ENCODE assay signal across 15 cellular contexts in the genomic region with DNA sequence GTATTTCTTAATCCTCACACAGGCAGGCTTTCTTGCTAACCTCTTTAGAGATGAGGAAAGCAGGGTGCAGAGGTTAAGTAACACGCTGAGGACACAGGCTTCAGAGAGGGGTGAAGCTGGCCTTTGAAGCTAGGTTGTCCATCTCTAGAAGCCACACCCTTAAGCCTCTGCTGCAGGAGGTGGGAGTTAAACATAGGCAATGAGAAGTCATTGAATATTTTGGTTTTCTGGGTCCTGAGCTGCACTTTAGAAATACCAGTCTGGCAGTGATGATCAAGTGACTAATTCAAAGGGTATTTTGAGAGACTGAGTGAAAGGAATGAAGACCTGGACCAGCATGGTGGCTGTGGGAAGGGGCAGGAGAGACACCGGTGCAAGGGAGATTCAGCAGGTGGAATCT. TPM values are rescaled to one million over a fixed set of nuclear protein-coding genes. Genes with fewer than 3 reads are reported as not detected.
DNase-seq lines count a peak whose midpoint lies in the region; ATAC-seq and TF ChIP-seq lines count a peak whose summit lies in the region.
"Had no signal": no experiment of that assay in that cellular context is flagged by ENCODE, and none has a peak within 500 bp of the region (broad histone marks: within the 10 kb centered on the region; RNA-seq: fewer than 3 reads in every experiment).

No MANE protein-coding gene starts in this region.

- ATAC-seq in HG03045 (IDR thresholded peaks at IDR 0.05; ENCODE audit: unreplicated experiment), result no peak
- ATAC-seq in HG03378 (IDR thresholded peaks at IDR 0.05; ENCODE audit: unreplicated experiment), result no peak
- ATAC-seq: CD8-positive, alpha-beta T cell; stimulated activated naive B cell treated with anti-CD40 and anti-IgM and Interleukin-4, amounts not matched to agents 10 μg/mL and 1 μg/mL and 100 μg/mL, for 72 hours had no signal

- H3K9me3 ChIP-seq in suprapubic skin, result no peaks in the 10 kb centered on the region
- no peaks in the 10 kb centered on the region for H3K9me3 ChIP-seq in ovary

- peaks cover 4% of the 10 kb centered on the region; the same call in 1 of the 2 replicates for H3K36me3 Mint-ChIP-seq in HFFc6 (ENCODE audit: low read depth)
- H3K36me3 Mint-ChIP-seq: activated naive CD8-positive, alpha-beta T cell; CD8-positive, alpha-beta T cell; stimulated activated naive B cell treated with anti-CD40 and anti-IgM and Interleukin-4, amounts not matched to agents 10 μg/mL and 1 μg/mL and 100 μg/mL, for 72 hours had no signal

- H3K27me3 ChIP-seq in suprapubic skin (no peaks in the 10 kb centered on the region), ovary (no peaks in the 10 kb centered on the region)

- H3K27ac ChIP-seq in suprapubic skin (peak overlapping the region; percentile 57), ovary (no peak overlapping the region)
- H3K27ac ChIP-seq: SK-N-MC, VCaP had no signal

- intact Hi-C loops in ovary (cut with DNase I), result no loop called here

- H3K4me1 ChIP-seq in suprapubic skin, result peaks cover 40% of the 10 kb centered on the region
- no peaks in the 10 kb centered on the region for H3K4me1 ChIP-seq in ovary (ENCODE audit: insufficient read depth)

- H3K9me3 Mint-ChIP-seq in HFFc6, result no peaks in the 10 kb centered on the region
- H3K9me3 Mint-ChIP-seq: CD8-positive, alpha-beta T cell; stimulated activated naive B cell treated with anti-CD40 and anti-IgM and Interleukin-4, amounts not matched to agents 10 μg/mL and 1 μg/mL and 100 μg/mL, for 72 hours had no signal

- TF ChIP-seq EP300 in suprapubic skin (IDR thresholded peaks at IDR 0.05) (no peak), ovary (IDR thresholded peaks at IDR 0.05) (no peak)

- H3K27ac Mint-ChIP-seq in HFFc6, result peak overlapping the region; percentile 83
- H3K27ac Mint-ChIP-seq: activated naive CD8-positive, alpha-beta T cell; CD8-positive, alpha-beta T cell; stimulated activated naive B cell treated with anti-CD40 and anti-IgM and Interleukin-4, amounts not matched to agents 10 μg/mL and 1 μg/mL and 100 μg/mL, for 72 hours had no signal

- H3K4me3 ChIP-seq in foreskin fibroblast (ENCODE audit: low read depth in 1 of 2, low read length in 2 of 2) (no peak overlapping the region), suprapubic skin (no peak overlapping the region), ovary (no peak overlapping the region)
- H3K4me3 ChIP-seq: SK-N-MC had no signal

- TF ChIP-seq POLR2A in suprapubic skin (IDR thresholded peaks at IDR 0.05) (no peak), ovary (IDR thresholded peaks at IDR 0.05) (no peak)

- TF ChIP-seq CTCF in HFFc6 (IDR thresholded peaks at IDR 0.05) (no peak), foreskin fibroblast (IDR thresholded peaks at IDR 0.05; ENCODE audit: low read depth, low read length) (no peak), suprapubic skin (IDR thresholded peaks at IDR 0.05) (no peak), ovary (IDR thresholded peaks at IDR 0.05) (no peak)

- H3K36me3 ChIP-seq in suprapubic skin, result no peaks in the 10 kb centered on the region
- no peaks in the 10 kb centered on the region for H3K36me3 ChIP-seq in ovary

- DNase-seq in HFFc6 (peak; percentile 57), amniotic epithelial cell (ENCODE audit: low read depth) (peak; percentile 75), foreskin fibroblast (peak; percentile 85), suprapubic skin (ENCODE audit: low spot score in 2 of 2) (no peak), ovary (no peak)
- DNase-seq: CD8-positive, alpha-beta T cell; GF-D8; Kasumi-1; stimulated activated CD4-positive, alpha-beta T cell treated with anti-CD3 and anti-CD28 coated beads, Interleukin-4, amount 100 ng/mL, for 24 hours; stimulated activated naive B cell treated with anti-CD40 and anti-IgM and Interleukin-4, amounts not matched to agents 10 μg/mL and 1 μg/mL and 100 μg/mL, for 72 hours had no signal

- WGBS in suprapubic skin, result 81% methylated on average over 2 of the region's 2 CpGs
- WGBS in ovary, 3 donors, result 76 to 88% (median 87%) methylated on average over 2 of the region's 2 CpGs

- no peaks in the 10 kb centered on the region for H3K27me3 Mint-ChIP-seq in HFFc6 (ENCODE audit: insufficient read depth)

- H3K4me3 Mint-ChIP-seq in HFFc6, result peak overlapping the region; percentile 68
- H3K4me3 Mint-ChIP-seq: activated naive CD8-positive, alpha-beta T cell; CD8-positive, alpha-beta T cell; stimulated activated naive B cell treated with anti-CD40 and anti-IgM and Interleukin-4, amounts not matched to agents 10 μg/mL and 1 μg/mL and 100 μg/mL, for 72 hours had no signal

- H3K4me1 Mint-ChIP-seq in HFFc6 (ENCODE audit: low read depth), result peaks cover 87% of the 10 kb centered on the region

RNA-seq across cellular contexts. Expression of a gene that starts 9.9 kb away (rescaled TPM):
- total RNA-seq in HFFc6 (2021; fragmentation: NEBNext Ultra II Directional; extraction: Animal tissue kit (Norgen Biotek cat#: 25700)), result 1 to 10 TPM in 1 of 6 experiments, under 1 TPM in 5; 0.33 to 1.2 (median 0.50) TPM
- total RNA-seq in suprapubic skin, result 1 to 10 TPM; 4.6 to 9.2 (median 6.5) TPM
- total RNA-seq in ovary, result 1 to 10 TPM in 1 of 7 donors, under 1 TPM in 5, not detected in 1; 0.20 to 1.1 (median 0.35) TPM
- polyA plus RNA-seq in ovary, result under 1 TPM; 0.31 to 0.63 TPM
- total RNA-seq: CD8-positive, alpha-beta T cell had no signal

Comparison
In these comparisons a context has a peak if more than half of its experiments do, and no peak if none do; other contexts are left out.
1. DNase-seq: peak in HFFc6 (single experiment), amniotic epithelial cell (single experiment) and foreskin fibroblast (2 of 2); none in suprapubic skin (0 of 2) and ovary (0 of 5).